ENCODE assay signal across 12 cellular contexts in genomic region chr10:75000748-75001321, GRCh38.
DNase-seq lines count a peak whose midpoint lies in the region; ATAC-seq lines count a peak whose summit lies in the region.
"Had no signal": no experiment of that assay in that cellular context is flagged by ENCODE, and none has a peak within 500 bp of the region (broad histone marks: within the 10 kb centered on the region; RNA-seq: fewer than 3 reads in every experiment).

No MANE protein-coding gene starts in this region.

- peaks cover 10% of the 10 kb centered on the region for H3K4me1 ChIP-seq in CD4-positive, CD25-positive, alpha-beta regulatory T cell (ENCODE audit: control insufficient read depth, insufficient read depth, low read length, poor library complexity, severe bottlenecking)

- H3K9me3 ChIP-seq in CD4-positive, CD25-positive, alpha-beta regulatory T cell (ENCODE audit: control insufficient read depth in 2 of 2, low read length in 2 of 2) = no peaks in the 10 kb centered on the region

- no peaks in the 10 kb centered on the region for H3K9me3 Mint-ChIP-seq in CD4-positive, CD25-positive, alpha-beta regulatory T cell
- H3K9me3 Mint-ChIP-seq: nephron progenitor cell had no signal

- H3K36me3 Mint-ChIP-seq in CD4-positive, CD25-positive, alpha-beta regulatory T cell = peaks cover 30% of the 10 kb centered on the region

- no peak for DNase-seq in CD4-positive, CD25-positive, alpha-beta regulatory T cell
- no peak for DNase-seq in stimulated activated CD4-positive, alpha-beta T cell treated with anti-CD3 and anti-CD28 coated beads, Interleukin-2, amount 100 ng/mL, for 24 hours
- DNase-seq in NCI-H146 treated with DMSO at 0.1 percent for 48 hours (lab: John Stamatoyannopoulos, UW; ENCODE audit: unreplicated experiment) = no peak
- no peak for DNase-seq in DMS 273 treated with DMSO at 0.1 percent for 48 hours (lab: John Stamatoyannopoulos, UW)
- no peak for DNase-seq in NCI-H446 (lab: John Stamatoyannopoulos, UW)
- DNase-seq: cortex of kidney, NCI-H526, nephron progenitor cell, SW 1271 had no signal

- no peaks in the 10 kb centered on the region for H3K27me3 ChIP-seq in CD4-positive, CD25-positive, alpha-beta regulatory T cell (ENCODE audit: control insufficient read depth, insufficient read depth, low read length)

- H3K27ac Mint-ChIP-seq in CD4-positive, CD25-positive, alpha-beta regulatory T cell = peak overlapping the region; percentile 68 to 89 (median 68)
- H3K27ac Mint-ChIP-seq: nephron progenitor cell had no signal

- peak overlapping the region in 1 of 4 donors; percentile 17 for H3K4me3 Mint-ChIP-seq in CD4-positive, CD25-positive, alpha-beta regulatory T cell
- H3K4me3 Mint-ChIP-seq: nephron progenitor cell had no signal

- H3K27ac ChIP-seq in CD4-positive, CD25-positive, alpha-beta regulatory T cell (ENCODE audit: insufficient read depth, low read length, poor library complexity, severe bottlenecking) = peak overlapping the region; percentile 23

- H3K36me3 ChIP-seq in CD4-positive, CD25-positive, alpha-beta regulatory T cell (ENCODE audit: control insufficient read depth, insufficient read depth, low read length) = peaks cover 11% of the 10 kb centered on the region

- ATAC-seq in CD4-positive, CD25-positive, alpha-beta regulatory T cell (ENCODE audit: low read depth in 2 of 2) = peak in 1 of 2 donors; percentile 37
- ATAC-seq in GM18868 (IDR thresholded peaks at IDR 0.05; ENCODE audit: unreplicated experiment) (peak; percentile 88), HG02610 (IDR thresholded peaks at IDR 0.05; ENCODE audit: unreplicated experiment) (peak; percentile 74), HG03565 (IDR thresholded peaks at IDR 0.05; ENCODE audit: unreplicated experiment) (peak; percentile 79)

- H3K4me3 ChIP-seq in CD4-positive, CD25-positive, alpha-beta regulatory T cell (ENCODE audit: low read depth, low read length) = no peak overlapping the region

- H3K27me3 Mint-ChIP-seq in CD4-positive, CD25-positive, alpha-beta regulatory T cell = no peaks in the 10 kb centered on the region

- peaks cover 11 to 33% (median 24%) of the 10 kb centered on the region in 4 donors for H3K4me1 Mint-ChIP-seq in CD4-positive, CD25-positive, alpha-beta regulatory T cell
- H3K4me1 Mint-ChIP-seq: nephron progenitor cell had no signal
